ENCODE assay signal across 3 cellular contexts in genomic region chr13:33556828-33557227, GRCh38.
TF ChIP-seq lines count a peak whose summit lies in the region.

No MANE protein-coding gene starts in this region.

TF ChIP-seq in SK-N-SH, 30 proteins besides CTCF, POLR2A, EP300 and RAD21:
- TF ChIP-seq NRF1 (IDR thresholded peaks at IDR 0.05; ENCODE audit: low read depth, low read length) (no peak), JUND (IDR thresholded peaks at IDR 0.05) (no peak), YY1 (IDR thresholded peaks at IDR 0.05; ENCODE audit: low read depth) (no peak), FOXJ3 (CRISPR knock-in tag; IDR thresholded peaks at IDR 0.05) (no peak), USF2 (IDR thresholded peaks at IDR 0.05; ENCODE audit: borderline replicate concordance, low read depth, low read length) (no peak), SMC3 (IDR thresholded peaks at IDR 0.05; ENCODE audit: low read depth, low read length) (no peak), RFX5 (IDR thresholded peaks at IDR 0.05; ENCODE audit: low read length) (no peak), TCF12 (IDR thresholded peaks at IDR 0.05) (no peak), GATA2 (CRISPR knock-in tag; IDR thresholded peaks at IDR 0.05) (no peak), CHD2 (IDR thresholded peaks at IDR 0.05; ENCODE audit: low read length, partially characterized antibody) (no peak), RCOR1 (IDR thresholded peaks at IDR 0.05; ENCODE audit: low read length) (no peak), TAF1 (IDR thresholded peaks at IDR 0.05; ENCODE audit: borderline replicate concordance, low read depth, low read length) (no peak), SIN3A (IDR thresholded peaks at IDR 0.05; ENCODE audit: borderline replicate concordance, low read depth, low read length) (no peak), MAX (IDR thresholded peaks at IDR 0.05; ENCODE audit: low read depth) (no peak)
TF ChIP-seq in SK-N-SH: peak in this region for 0.

TF ChIP-seq in SK-N-SH treated with all-trans-retinoic acid at 6 μM for 48 hours, 23 proteins besides CTCF, POLR2A, EP300 and RAD21:
- no peak for TF ChIP-seq ZNF565 (CRISPR knock-in tag; conservative IDR thresholded peaks at IDR 0.05; ENCODE audit: low read depth)
- TF ChIP-seq ZNF70 (CRISPR knock-in tag; IDR thresholded peaks at IDR 0.05), result no peak
- no peak for TF ChIP-seq PPARA (CRISPR knock-in tag; IDR thresholded peaks at IDR 0.05; ENCODE audit: borderline replicate concordance)
- TF ChIP-seq BACH2 (CRISPR knock-in tag; IDR thresholded peaks at IDR 0.05; ENCODE audit: borderline replicate concordance), result no peak
- no peak for TF ChIP-seq CREB5 (CRISPR knock-in tag; IDR thresholded peaks at IDR 0.05; ENCODE audit: low read depth)
- TF ChIP-seq ZNF8 (CRISPR knock-in tag; IDR thresholded peaks at IDR 0.05), result no peak

TF ChIP-seq in HCT116, 20 proteins besides CTCF, POLR2A, EP300 and RAD21:
- TF ChIP-seq POLR2AphosphoS5 (IDR thresholded peaks at IDR 0.05; ENCODE audit: low read depth, low read length), result no peak
- TF ChIP-seq EZH2 (IDR thresholded peaks at IDR 0.05), result no peak
- no peak for TF ChIP-seq ZNF274 (IDR thresholded peaks at IDR 0.05; ENCODE audit: low read depth, low read length)
- no peak for TF ChIP-seq SRF (IDR thresholded peaks at IDR 0.05; ENCODE audit: low read depth)
- no peak for TF ChIP-seq JUND (IDR thresholded peaks at IDR 0.05)
- no peak for TF ChIP-seq CBX3 (IDR thresholded peaks at IDR 0.05; ENCODE audit: low read depth)
- no peak for TF ChIP-seq MAX (IDR thresholded peaks at IDR 0.05)
